Comparison of ENCODE assay signal across 1 cellular context in genomic region chr16:47143329-47143676, GRCh38.
TF ChIP-seq lines count a peak whose summit lies in the region.

No MANE protein-coding gene starts in this region.

TF ChIP-seq in H1, 55 proteins besides CTCF, POLR2A, EP300 and RAD21:
- TF ChIP-seq KDM4A (IDR thresholded peaks at IDR 0.05; ENCODE audit: low read depth, low read length, severe bottlenecking) (peak; percentile 95), HDAC2 (IDR thresholded peaks at IDR 0.05; ENCODE audit: borderline replicate concordance in 1 of 2, low read depth in 2 of 2, low read length in 2 of 2) (no peak; a peak in 1 of 4 replicates), RFX5 (IDR thresholded peaks at IDR 0.05; ENCODE audit: borderline replicate concordance, low read depth, low read length) (no peak), PHF8 (conservative IDR thresholded peaks at IDR 0.05; ENCODE audit: low read depth, low read length) (no peak), SRF (IDR thresholded peaks at IDR 0.05; ENCODE audit: low read depth, low read length) (0 out of 2 replicates have a peak, but pooled peaks have one; percentile 9), POU5F1 (IDR thresholded peaks at IDR 0.05; ENCODE audit: low read depth, low read length) (no peak), SP1 (IDR thresholded peaks at IDR 0.05; ENCODE audit: low read depth, low read length) (no peak), TBP (IDR thresholded peaks at IDR 0.05; ENCODE audit: low read depth, low read length) (no peak; the same call in 1 of the 2 replicates), ATF3 (IDR thresholded peaks at IDR 0.05; ENCODE audit: insufficient read depth, low read depth, low read length) (no peak), TAF7 (optimal IDR thresholded peaks at IDR 0.05; ENCODE audit: borderline replicate concordance, low read depth, low read length) (peak; percentile 54), BRCA1 (IDR thresholded peaks at IDR 0.05; ENCODE audit: low read depth, low read length) (no peak), SIN3A (conservative IDR thresholded peaks at IDR 0.05 in 1 of 2, IDR thresholded peaks at IDR 0.05 in 1 of 2; ENCODE audit: low read depth in 1 of 2, low read length in 2 of 2) (no peak), TEAD4 (IDR thresholded peaks at IDR 0.05; ENCODE audit: low read depth, low read length) (no peak), BACH1 (IDR thresholded peaks at IDR 0.05; ENCODE audit: low read length) (no peak), CHD2 (IDR thresholded peaks at IDR 0.05; ENCODE audit: low read length) (no peak), RNF2 (IDR thresholded peaks at IDR 0.05; ENCODE audit: borderline replicate concordance, low read depth, low read length, missing control alignments, poor library complexity, severe bottlenecking) (no peak), TAF1 (IDR thresholded peaks at IDR 0.05; ENCODE audit: low read depth, low read length) (peak; percentile 62), KDM5A (IDR thresholded peaks at IDR 0.05; ENCODE audit: low read length) (no peak), SP2 (IDR thresholded peaks at IDR 0.05; ENCODE audit: low read length) (no peak), HDAC6 (IDR thresholded peaks at IDR 0.05; ENCODE audit: low read depth, low read length) (no peak), CHD1 (IDR thresholded peaks at IDR 0.05; ENCODE audit: low read depth, low read length) (no peak), CTBP2 (IDR thresholded peaks at IDR 0.05; ENCODE audit: borderline replicate concordance, insufficient read depth, insufficient read length, low read length) (no peak), ASH2L (IDR thresholded peaks at IDR 0.05; ENCODE audit: low read length) (peak; percentile 59), NRF1 (IDR thresholded peaks at IDR 0.05; ENCODE audit: low read depth, low read length) (no peak), RBBP5 (IDR thresholded peaks at IDR 0.05; ENCODE audit: borderline replicate concordance, low read depth, low read length) (0 out of 2 replicates have a peak, but pooled peaks have one; percentile 24), JUN (IDR thresholded peaks at IDR 0.05; ENCODE audit: low read depth, low read length) (no peak), CEBPB (IDR thresholded peaks at IDR 0.05; ENCODE audit: low read depth, low read length) (no peak), NANOG (IDR thresholded peaks at IDR 0.05; ENCODE audit: insufficient read depth, low read depth, low read length, poor library complexity, severe bottlenecking) (no peak), EZH2 (IDR thresholded peaks at IDR 0.05; ENCODE audit: low read depth, low read length, severe bottlenecking) (no peak), BCL11A (IDR thresholded peaks at IDR 0.05; ENCODE audit: low read depth in 2 of 2, low read length in 2 of 2) (no peak), MAFK (IDR thresholded peaks at IDR 0.05; ENCODE audit: low read depth, low read length) (no peak), GTF2F1 (IDR thresholded peaks at IDR 0.05; ENCODE audit: borderline replicate concordance, low read depth, low read length) (no peak), SUZ12 (IDR thresholded peaks at IDR 0.05; ENCODE audit: low read length) (0 out of 2 replicates have a peak, but pooled peaks have one; percentile 13), SIRT6 (IDR thresholded peaks at IDR 0.05; ENCODE audit: low read length) (no peak), POLR2AphosphoS5 (IDR thresholded peaks at IDR 0.05; ENCODE audit: low read depth, low read length) (0 out of 2 replicates have a peak, but pooled peaks have one; percentile 32), KDM1A (IDR thresholded peaks at IDR 0.05; ENCODE audit: borderline replicate concordance, low read length) (no peak), TCF12 (IDR thresholded peaks at IDR 0.05; ENCODE audit: low read depth, low read length) (no peak), CBX8 (IDR thresholded peaks at IDR 0.05; ENCODE audit: borderline replicate concordance, low read depth, low read length) (no peak), CHD7 (IDR thresholded peaks at IDR 0.05; ENCODE audit: insufficient replicate concordance, low read length) (no peak), FOSL1 (IDR thresholded peaks at IDR 0.05; ENCODE audit: insufficient read depth, low read depth, low read length) (no peak), SP4 (IDR thresholded peaks at IDR 0.05; ENCODE audit: low read length) (no peak), ZNF274 (IDR thresholded peaks at IDR 0.05; ENCODE audit: borderline replicate concordance, extremely low read depth, low read length) (no peak), USF2 (IDR thresholded peaks at IDR 0.05; ENCODE audit: low read length) (no peak), CBX5 (IDR thresholded peaks at IDR 0.05; ENCODE audit: low read depth, low read length) (no peak), RXRA (IDR thresholded peaks at IDR 0.05; ENCODE audit: insufficient read depth, low read depth, low read length) (no peak), JUND (IDR thresholded peaks at IDR 0.05; ENCODE audit: low read length) (no peak), CREB1 (IDR thresholded peaks at IDR 0.05) (peak; percentile 53), EGR1 (IDR thresholded peaks at IDR 0.05; ENCODE audit: borderline replicate concordance, low read depth, low read length) (no peak), GABPA (IDR thresholded peaks at IDR 0.05; ENCODE audit: borderline replicate concordance, insufficient read depth, low read length) (0 out of 2 replicates have a peak, but pooled peaks have one; percentile 9), SAP30 (IDR thresholded peaks at IDR 0.05; ENCODE audit: insufficient read depth, insufficient replicate concordance, low read length) (no peak), SIX5 (IDR thresholded peaks at IDR 0.05; ENCODE audit: low read depth, low read length) (no peak), YY1 (IDR thresholded peaks at IDR 0.05; ENCODE audit: low read depth, low read length) (peak; percentile 26; the same call in 1 of the 2 replicates)
- TF ChIP-seq, protein P1, sequence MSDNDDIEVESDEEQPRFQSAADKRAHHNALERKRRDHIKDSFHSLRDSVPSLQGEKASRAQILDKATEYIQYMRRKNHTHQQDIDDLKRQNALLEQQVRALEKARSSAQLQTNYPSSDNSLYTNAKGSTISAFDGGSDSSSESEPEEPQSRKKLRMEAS (IDR thresholded peaks at IDR 0.05), result no peak; the same call in 1 of the 2 replicates
- TF ChIP-seq, protein P2, sequence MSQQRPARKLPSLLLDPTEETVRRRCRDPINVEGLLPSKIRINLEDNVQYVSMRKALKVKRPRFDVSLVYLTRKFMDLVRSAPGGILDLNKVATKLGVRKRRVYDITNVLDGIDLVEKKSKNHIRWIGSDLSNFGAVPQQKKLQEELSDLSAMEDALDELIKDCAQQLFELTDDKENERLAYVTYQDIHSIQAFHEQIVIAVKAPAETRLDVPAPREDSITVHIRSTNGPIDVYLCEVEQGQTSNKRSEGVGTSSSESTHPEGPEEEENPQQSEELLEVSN (IDR thresholded peaks at IDR 0.05), result no peak; the same call in 1 of the 2 replicates
- TF ChIP-seq, protein P3, sequence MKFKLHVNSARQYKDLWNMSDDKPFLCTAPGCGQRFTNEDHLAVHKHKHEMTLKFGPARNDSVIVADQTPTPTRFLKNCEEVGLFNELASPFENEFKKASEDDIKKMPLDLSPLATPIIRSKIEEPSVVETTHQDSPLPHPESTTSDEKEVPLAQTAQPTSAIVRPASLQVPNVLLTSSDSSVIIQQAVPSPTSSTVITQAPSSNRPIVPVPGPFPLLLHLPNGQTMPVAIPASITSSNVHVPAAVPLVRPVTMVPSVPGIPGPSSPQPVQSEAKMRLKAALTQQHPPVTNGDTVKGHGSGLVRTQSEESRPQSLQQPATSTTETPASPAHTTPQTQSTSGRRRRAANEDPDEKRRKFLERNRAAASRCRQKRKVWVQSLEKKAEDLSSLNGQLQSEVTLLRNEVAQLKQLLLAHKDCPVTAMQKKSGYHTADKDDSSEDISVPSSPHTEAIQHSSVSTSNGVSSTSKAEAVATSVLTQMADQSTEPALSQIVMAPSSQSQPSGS (IDR thresholded peaks at IDR 0.05; ENCODE audit: low read length), result no peak
